Comparison of ENCODE assay signal across 28 cellular contexts in the genomic region with DNA sequence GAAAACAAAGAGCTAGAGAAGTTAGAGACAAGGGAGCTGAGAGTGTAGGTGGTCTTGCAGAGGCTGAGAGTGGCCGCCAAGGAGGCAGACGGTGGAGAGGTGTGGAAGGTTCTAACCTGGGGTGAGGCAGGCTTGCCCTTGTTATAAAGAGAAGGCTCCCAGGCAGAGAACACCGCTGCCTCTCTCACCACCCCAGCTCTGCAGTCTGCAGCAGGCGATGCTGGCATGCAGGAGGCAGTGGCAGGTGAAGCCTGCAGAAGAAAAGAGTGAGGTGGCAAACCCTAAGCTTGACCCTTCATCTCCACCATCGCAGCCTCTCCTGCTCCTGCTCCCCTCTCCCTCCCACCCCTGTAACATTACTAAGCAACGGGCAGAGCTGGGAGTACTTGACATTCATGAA. TPM values are rescaled to one million over a fixed set of nuclear protein-coding genes. Genes with fewer than 3 reads are reported as not detected.
"Had no signal": no experiment of that assay in that cellular context is flagged by ENCODE, and none has a peak within 500 bp of the region (broad histone marks: within the 10 kb centered on the region; RNA-seq: fewer than 3 reads in every experiment).

No MANE protein-coding gene starts in this region.

- H3K9me3 ChIP-seq: colonic mucosa, left lung, mucosa of descending colon, right lobe of liver, suprapubic skin, transverse colon, vagina had no signal

- H3K4me1 ChIP-seq: colonic mucosa, parathyroid adenoma had no signal

- DNase-seq: colonic mucosa; effector memory CD4-positive, alpha-beta T cell; erythroblast; esophagus squamous epithelium; glutamatergic neuron; heart right ventricle; hippocampal formation; left cardiac atrium; left lung; mesenchymal stem cell; mucosa of descending colon; naive B cell; right lobe of liver; small intestine; stimulated activated CD4-positive, alpha-beta T cell treated with anti-CD3 and anti-CD28 coated beads, Interleukin-12 subunit alpha, Interleukin-12 subunit beta, amount 100 ng/mL, for 4 hours; stimulated activated CD4-positive, alpha-beta T cell treated with anti-CD3 and anti-CD28 coated beads, Interleukin-1b, Interleukin-23, amount 100 ng/mL, for 48 hours; stimulated activated CD4-positive, alpha-beta T cell treated with anti-CD3 and anti-CD28 coated beads, Interleukin-4, amount 100 ng/mL, for 1 hour; stimulated activated CD8-positive, alpha-beta memory T cell treated with anti-CD3 and anti-CD28 coated beads, Interleukin-4, amount 100 ng/mL, for 48 hours; stimulated activated naive CD4-positive, alpha-beta T cell; stimulated activated naive CD8-positive, alpha-beta T cell treated with anti-CD3 and anti-CD28 coated beads, Interleukin-15, amount 100 ng/mL, for 72 hours; transverse colon had no signal

- ATAC-seq: heart right ventricle; left cardiac atrium; left lung; mucosa of descending colon; right lobe of liver; stimulated activated naive CD8-positive, alpha-beta T cell treated with anti-CD3 and anti-CD28 coated beads, Interleukin-15, amount 100 ng/mL, for 72 hours had no signal

- FAIRE-seq: endometrium, islet of Langerhans, small intestine had no signal

- H3K27me3 ChIP-seq: colonic mucosa, right lobe of liver, vagina had no signal

- H3K4me3 ChIP-seq: colonic mucosa, esophagus squamous epithelium, heart right ventricle, left lung, mucosa of descending colon, right lobe of liver, suprapubic skin, transverse colon, vagina had no signal

- H3K36me3 ChIP-seq: colonic mucosa, esophagus squamous epithelium, heart right ventricle, left lung, right lobe of liver, suprapubic skin, transverse colon, vagina had no signal

- H3K27ac ChIP-seq: colonic mucosa, esophagus squamous epithelium, heart right ventricle, left lung, parathyroid adenoma, right lobe of liver, suprapubic skin, transverse colon, vagina had no signal

- H3K79me2 ChIP-seq: parathyroid adenoma had no signal

- H2AFZ ChIP-seq: parathyroid adenoma had no signal

- H3K9ac ChIP-seq: parathyroid adenoma had no signal

RNA-seq across cellular contexts. Expression of gene KANK4, which starts 36.3 kb away (rescaled TPM):
- total RNA-seq: lung microvascular endothelial cell; natural killer cell treated with Interleukin-12 subunit alpha and Interleukin-12 subunit beta and Interleukin-15 and Interleukin-18, amount 100 ng/mL, for 72 hours had no signal
